Comparison of ENCODE assay signal across 8 cellular contexts in the genomic region with DNA sequence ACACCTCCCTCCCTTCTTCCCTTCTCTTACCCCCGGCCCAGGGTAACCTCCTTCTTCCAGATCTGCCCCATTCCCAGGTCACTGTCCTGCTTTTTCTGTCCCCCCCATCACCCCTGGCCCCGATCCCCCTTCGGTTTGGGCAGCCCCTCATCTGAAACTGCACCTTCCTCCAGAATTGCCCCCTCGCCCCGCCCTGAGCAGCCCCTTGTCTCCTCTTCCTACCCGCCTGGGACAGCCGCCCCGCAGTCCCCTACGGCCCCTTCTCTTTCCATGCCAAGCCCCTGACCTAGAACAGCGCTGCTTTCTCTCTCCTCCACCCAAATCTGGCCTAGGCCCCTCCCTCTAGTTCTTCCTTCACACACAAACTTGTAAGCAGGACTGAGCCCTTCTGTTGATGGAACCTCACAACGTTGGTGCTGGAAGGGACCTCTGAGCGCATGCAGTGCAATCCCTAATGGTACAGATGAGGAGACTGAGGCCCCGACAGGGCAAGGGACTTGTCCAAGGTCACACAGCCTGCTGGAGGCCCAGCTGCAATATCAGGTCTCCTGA. TPM values are rescaled to one million over a fixed set of nuclear protein-coding genes. Genes with fewer than 3 reads are reported as not detected.
DNase-seq lines count a peak whose midpoint lies in the region; ATAC-seq and TF ChIP-seq lines count a peak whose summit lies in the region.

No MANE protein-coding gene starts in this region.

- peaks cover 6% of the 10 kb centered on the region; the same call in 1 of the 2 replicates for H3K4me1 ChIP-seq in Panc1 (ENCODE audit: control insufficient read depth, insufficient read depth, low read length)
- peaks cover 22% of the 10 kb centered on the region for H3K4me1 ChIP-seq in mucosa of descending colon (ENCODE audit: low read depth)

- H3K27ac ChIP-seq in Panc1 (ENCODE audit: low read length) (peak overlapping the region; percentile 77), coronary artery (peak overlapping the region; percentile 86 to 91)

- DNase-seq in GM06990 (ENCODE audit: extremely low read depth, insufficient read length) (no peak), Panc1 (ENCODE audit: low read depth, low spot score) (no peak), coronary artery (ENCODE audit: low spot score) (no peak), mucosa of descending colon (peak in 1 of 3 donors; percentile 17), NCI-H1930 (lab: John Stamatoyannopoulos, UW) (no peak)

- H3K9me3 ChIP-seq in Panc1 (ENCODE audit: control insufficient read depth, insufficient read depth, low read depth, low read length) (no peaks in the 10 kb centered on the region), mucosa of descending colon (no peaks in the 10 kb centered on the region)

- CTCF ChIA-PET in Panc1 (lab: Charles Lee) = no interaction called here

- no TSS peak for BruUV-seq in Panc1 (replicated peaks; lab: Mats Ljungman, UMichigan)

- TF ChIP-seq CTCF in GM06990 (IDR thresholded peaks at IDR 0.05; ENCODE audit: insufficient read depth, low read length, poor library complexity, severe bottlenecking) (no peak), Panc1 (IDR thresholded peaks at IDR 0.05) (no peak), coronary artery (IDR thresholded peaks at IDR 0.05) (no peak), mucosa of descending colon (IDR thresholded peaks at IDR 0.05) (no peak)

- in situ Hi-C loops in Panc1 (cut with HindIII; ENCODE audit: low pct_unique_long_range_greater_than_20kb, low sequenced_read_pairs) = no loop called here

- H3K27me3 ChIP-seq in GM06990 (replicated peaks; ENCODE audit: control insufficient read depth, insufficient read depth, low read length) (no peaks in the 10 kb centered on the region), Panc1 (ENCODE audit: control insufficient read depth, insufficient read depth, low read length) (no peaks in the 10 kb centered on the region)

- intact Hi-C loops in Panc1 (cut with micrococcal nuclease; ENCODE audit: unreplicated experiment) = no loop called here
- intact Hi-C loops in mucosa of descending colon (cut with DNase I, micrococcal nuclease) = no loop called here

- POLR2A ChIA-PET in Panc1 (lab: Charles Lee) = no interaction called here

- H3K4me3 ChIP-seq in GM06990 (replicated peaks; ENCODE audit: low read depth, low read length) (peak overlapping the region; percentile 83), Panc1 (ENCODE audit: low read depth in 2 of 2, low read length in 2 of 2) (peak overlapping the region; percentile 66 to 75), coronary artery (peak overlapping the region; percentile 90), mucosa of descending colon (peak overlapping the region; percentile 81)

- ATAC-seq in Panc1 (no peak), mucosa of descending colon (peak; percentile 1), HG03520 (IDR thresholded peaks at IDR 0.05; ENCODE audit: unreplicated experiment) (no peak), HG02938 (IDR thresholded peaks at IDR 0.05; ENCODE audit: unreplicated experiment) (no peak), GM21723 (IDR thresholded peaks at IDR 0.05; ENCODE audit: unreplicated experiment) (no peak)

- H3K36me3 ChIP-seq in GM06990 (ENCODE audit: control insufficient read depth, insufficient read depth, low read length) = peaks cover 2% of the 10 kb centered on the region
- H3K36me3 ChIP-seq in Panc1 (ENCODE audit: control insufficient read depth, insufficient read depth, low read length) = peaks cover 3% of the 10 kb centered on the region
- H3K36me3 ChIP-seq in mucosa of descending colon (ENCODE audit: low read depth) = no peaks in the 10 kb centered on the region

RNA-seq across cellular contexts. Expression of a gene that starts 0.6 kb away (rescaled TPM):
- total RNA-seq in Panc1 (2021; ENCODE audit: unreplicated experiment) = 63.6 TPM
- polyA plus RNA-seq in Panc1 (2012; ENCODE audit: insufficient read length) = 65.0 TPM
- 10 to 100 TPM; 35.9 to 45.0 (median 38.8) TPM for total RNA-seq in mucosa of descending colon

RNA-seq across cellular contexts. Expression of a gene that starts 6.0 kb away (rescaled TPM):
- total RNA-seq in Panc1 (2021; ENCODE audit: unreplicated experiment) (21.7 TPM), mucosa of descending colon (10 to 100 TPM; 14.3 to 38.6 (median 20.6) TPM)
- 20.8 TPM for polyA plus RNA-seq in Panc1 (2012; ENCODE audit: insufficient read length)

RNA-seq across cellular contexts. Expression of a gene that starts 24.4 kb away (rescaled TPM):
- total RNA-seq in Panc1 (2021; ENCODE audit: unreplicated experiment) (0.72 TPM), mucosa of descending colon (under 1 TPM in 2 of 3 donors, not detected in 1; 0.75 to 0.76 TPM)
- 0.41 TPM for polyA plus RNA-seq in Panc1 (2012; ENCODE audit: insufficient read length)

RNA-seq across cellular contexts. Expression of a gene that starts 28.7 kb away (rescaled TPM):
- 111 TPM for total RNA-seq in Panc1 (2021; ENCODE audit: unreplicated experiment)
- polyA plus RNA-seq in Panc1 (2012; ENCODE audit: insufficient read length) = 125 TPM
- total RNA-seq in mucosa of descending colon = 10 to 100 TPM; 38.0 to 47.4 (median 39.1) TPM

RNA-seq across cellular contexts. Expression of a gene that starts 29.0 kb away (rescaled TPM):
- 60.9 TPM for total RNA-seq in Panc1 (2021; ENCODE audit: unreplicated experiment)
- polyA plus RNA-seq in Panc1 (2012; ENCODE audit: insufficient read length) = 58.5 TPM
- total RNA-seq in mucosa of descending colon = 10 to 100 TPM; 53.4 to 84.1 (median 57.3) TPM
